In genomic region chr18:34287825-34288224, GRCh38 we compare ENCODE assay signal across 16 cellular contexts.
DNase-seq lines count a peak whose midpoint lies in the region; ATAC-seq and TF ChIP-seq lines count a peak whose summit lies in the region.
"Had no signal": no experiment of that assay in that cellular context is flagged by ENCODE, and none has a peak within 500 bp of the region (broad histone marks: within the 10 kb centered on the region; RNA-seq: fewer than 3 reads in every experiment).

No MANE protein-coding gene starts in this region.

- H3K4me1 ChIP-seq in HEK293 (ENCODE audit: control insufficient read depth, insufficient read depth, low read length) = no peaks in the 10 kb centered on the region
- H3K4me1 ChIP-seq in neuronal stem cell (ENCODE audit: control insufficient read depth in 2 of 2, insufficient read depth in 1 of 2, low read depth in 1 of 2, low read length in 2 of 2) = no peaks in the 10 kb centered on the region
- no peaks in the 10 kb centered on the region for H3K4me1 ChIP-seq in upper lobe of right lung
- H3K4me1 ChIP-seq: A549; BLaER1 treated with 17β-estradiol and CSF1 and Interleukin-3, amounts not matched to agents 10 nM and 100 nM; Caco-2 had no signal

- peak; percentile 34 for ATAC-seq in upper lobe of right lung
- ATAC-seq: A549; CD8-positive, alpha-beta T cell had no signal

- H3K27ac ChIP-seq in HEK293 (ENCODE audit: extremely low read depth, low read depth, low read length) = no peak overlapping the region
- H3K27ac ChIP-seq in neuronal stem cell (replicated peaks; ENCODE audit: low read length) = no peak overlapping the region
- no peak overlapping the region for H3K27ac ChIP-seq in upper lobe of right lung
- no peak overlapping the region for H3K27ac ChIP-seq in WERI-Rb-1
- H3K27ac ChIP-seq: 22Rv1; A549; BLaER1 treated with 17β-estradiol and CSF1 and Interleukin-3, amounts not matched to agents 10 nM and 100 nM; C4-2B had no signal

- no peaks in the 10 kb centered on the region for H3K36me3 ChIP-seq in HEK293 (ENCODE audit: control insufficient read depth in 2 of 2, insufficient read depth in 1 of 2, low read length in 2 of 2)
- no peaks in the 10 kb centered on the region for H3K36me3 ChIP-seq in neuronal stem cell (replicated peaks in 1 of 2; ENCODE audit: control insufficient read depth in 2 of 2, insufficient read depth in 2 of 2, low read length in 2 of 2)
- no peaks in the 10 kb centered on the region for H3K36me3 ChIP-seq in upper lobe of right lung
- no peaks in the 10 kb centered on the region for H3K36me3 ChIP-seq in WERI-Rb-1
- H3K36me3 ChIP-seq: BLaER1 treated with 17β-estradiol and CSF1 and Interleukin-3, amounts not matched to agents 10 nM and 100 nM had no signal

- no peaks in the 10 kb centered on the region for H3K79me1 ChIP-seq in neuronal stem cell (ENCODE audit: low read depth, low read length)

- no peak for TF ChIP-seq CTCF in HEK293 (tag by site-specific recombination; IDR thresholded peaks at IDR 0.05)
- TF ChIP-seq CTCF in upper lobe of right lung (IDR thresholded peaks at IDR 0.05) = no peak
- TF ChIP-seq CTCF in WERI-Rb-1 (IDR thresholded peaks at IDR 0.05; ENCODE audit: low read depth, low read length) = no peak

- no peak overlapping the region for H3K14ac ChIP-seq in neuronal stem cell (ENCODE audit: low read length)

- H2BK15ac ChIP-seq in neuronal stem cell (ENCODE audit: low read length) = no peak overlapping the region

- no peak for DNase-seq in neuronal stem cell (ENCODE audit: low spot score)
- DNase-seq in upper lobe of right lung = no peak
- DNase-seq in WERI-Rb-1 = no peak
- DNase-seq in activated CD4-positive, alpha-beta T cell treated with anti-CD3 and anti-CD28 coated beads for 1 hour = no peak
- DNase-seq: AML-193; Caco-2; Calu3; CD4-positive, alpha-beta T cell; CD8-positive, alpha-beta T cell; DMS79 treated with DMSO at 0.1 percent for 48 hours; GF-D8 had no signal

- H3K4me2 ChIP-seq in neuronal stem cell (ENCODE audit: insufficient read depth, low read length, poor library complexity, severe bottlenecking) = no peak overlapping the region
- H3K4me2 ChIP-seq: A549; BLaER1 treated with 17β-estradiol and CSF1 and Interleukin-3, amounts not matched to agents 10 nM and 100 nM had no signal

- H3K9ac ChIP-seq in neuronal stem cell (ENCODE audit: low read depth, low read length, poor library complexity) = no peak overlapping the region
- H3K9ac ChIP-seq: BLaER1 treated with 17β-estradiol and CSF1 and Interleukin-3, amounts not matched to agents 10 nM and 100 nM had no signal

- no peak overlapping the region for H4K8ac ChIP-seq in neuronal stem cell (ENCODE audit: low read depth, low read length)

- H2AK5ac ChIP-seq in neuronal stem cell (ENCODE audit: low read depth, low read length) = no peak overlapping the region

- H3K18ac ChIP-seq in neuronal stem cell (ENCODE audit: low read length) = no peak overlapping the region

- no peak overlapping the region for H3K4me3 ChIP-seq in HEK293 (ENCODE audit: low read depth, low read length)
- no peak overlapping the region for H3K4me3 ChIP-seq in neuronal stem cell (ENCODE audit: low read length in 2 of 2)
- no peak overlapping the region for H3K4me3 ChIP-seq in upper lobe of right lung
- no peak overlapping the region for H3K4me3 ChIP-seq in WERI-Rb-1 (ENCODE audit: low read depth, low read length)
- H3K4me3 ChIP-seq: A549; BLaER1 treated with 17β-estradiol and CSF1 and Interleukin-3, amounts not matched to agents 10 nM and 100 nM had no signal

- intact Hi-C loops in upper lobe of right lung (cut with DNase I) = no loop called here

- no peak overlapping the region for H2BK12ac ChIP-seq in neuronal stem cell (ENCODE audit: low read length)

- H2BK120ac ChIP-seq in neuronal stem cell (ENCODE audit: low read depth, low read length) = peak overlapping the region; percentile 16

- H3K27me3 ChIP-seq in neuronal stem cell (ENCODE audit: control insufficient read depth in 3 of 3, insufficient read depth in 3 of 3, low read depth in 1 of 3, low read length in 3 of 3) (no peaks in the 10 kb centered on the region), upper lobe of right lung (no peaks in the 10 kb centered on the region), WERI-Rb-1 (ENCODE audit: insufficient read depth, low read depth, severe bottlenecking) (no peaks in the 10 kb centered on the region)
- H3K27me3 ChIP-seq: BLaER1 treated with 17β-estradiol and CSF1 and Interleukin-3, amounts not matched to agents 10 nM and 100 nM had no signal

- H4K91ac ChIP-seq in neuronal stem cell (ENCODE audit: low read depth, low read length, poor library complexity) = no peak overlapping the region

- H3K4ac ChIP-seq in neuronal stem cell (ENCODE audit: low read length) = no peak overlapping the region

- H3K9me3 ChIP-seq in HEK293 (ENCODE audit: control insufficient read depth, insufficient read depth, low read depth, low read length) (no peaks in the 10 kb centered on the region), neuronal stem cell (replicated peaks in 1 of 2; ENCODE audit: control insufficient read depth in 2 of 2, insufficient read depth in 1 of 2, low read depth in 1 of 2, low read length in 2 of 2) (no peaks in the 10 kb centered on the region), upper lobe of right lung (no peaks in the 10 kb centered on the region), WERI-Rb-1 (ENCODE audit: severe bottlenecking) (no peaks in the 10 kb centered on the region)
- H3K9me3 ChIP-seq: A549, Caco-2 had no signal

- POLR2A ChIA-PET in HEK293 (lab: Yijun Ruan, JAX) = no interaction called here

- H2AFZ ChIP-seq in neuronal stem cell (ENCODE audit: low read length) = no peak overlapping the region

- no peak overlapping the region for H3K23ac ChIP-seq in neuronal stem cell (ENCODE audit: low read depth, low read length, poor library complexity)

- CTCF ChIA-PET in HEK293 (lab: Yijun Ruan, JAX) = interaction anchor here (0.6 to 1.3 kb wide), 3 partner anchors 13 to 448 kb away, joined by 3 to 5 read pairs (median 3); no protein-coding TSS in a partner anchor

- H2BK5ac ChIP-seq in neuronal stem cell (ENCODE audit: low read length) = no peak overlapping the region

TF ChIP-seq in HEK293, 187 proteins besides CTCF, POLR2A, EP300 and RAD21:
- TF ChIP-seq ZNF585B (tag by site-specific recombination; IDR thresholded peaks at IDR 0.05) = peak; percentile 66
- TF ChIP-seq ZNF701 (tag by site-specific recombination; IDR thresholded peaks at IDR 0.05) = no peak
